8 cellular contexts compared by ENCODE assay signal in the genomic region with DNA sequence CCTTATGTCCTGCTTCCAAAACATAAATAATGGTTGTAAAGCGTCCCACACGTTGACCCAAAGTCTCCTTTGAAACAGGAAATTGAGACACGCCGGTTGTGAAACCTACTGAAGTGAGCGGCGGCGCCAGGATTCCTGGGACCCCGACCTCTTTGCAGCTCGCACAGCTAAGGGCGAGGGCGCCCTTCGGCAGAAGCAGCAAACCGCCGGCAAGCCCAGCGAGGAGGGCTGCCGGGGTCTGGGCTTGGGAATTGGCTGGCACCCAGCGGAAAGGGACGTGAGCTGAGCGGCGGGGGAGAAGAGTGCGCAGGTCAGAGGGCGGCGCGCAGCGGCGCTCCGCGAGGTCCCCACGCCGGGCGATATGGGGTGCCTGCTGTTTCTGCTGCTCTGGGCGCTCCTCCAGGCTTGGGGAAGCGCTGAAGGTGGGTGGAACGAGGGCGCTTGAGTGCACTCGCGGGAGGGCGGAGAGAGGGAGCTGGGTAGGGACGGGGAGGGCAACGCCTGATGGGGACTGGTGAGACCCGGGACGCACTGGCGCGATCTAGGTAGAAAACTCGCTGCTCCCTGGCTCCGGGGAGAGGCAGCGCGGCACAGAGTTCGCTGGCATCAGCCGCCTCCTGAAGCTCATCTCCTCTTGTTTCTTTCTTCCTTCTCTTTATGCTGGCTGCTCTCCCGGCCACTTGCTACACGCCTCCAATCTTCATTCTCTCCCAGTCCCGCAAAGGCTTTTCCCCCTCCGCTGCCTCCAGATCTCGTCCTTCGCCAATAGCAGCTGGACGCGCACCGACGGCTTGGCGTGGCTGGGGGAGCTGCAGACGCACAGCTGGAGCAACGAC. TPM values are rescaled to one million over a fixed set of nuclear protein-coding genes. Genes with fewer than 3 reads are reported as not detected.
DNase-seq lines count a peak whose midpoint lies in the region; ATAC-seq and TF ChIP-seq lines count a peak whose summit lies in the region.

A gene (plus strand): TSS at position 155 of the 836 bp plus-strand sequence. CDS start 207 bp downstream, at position 362.

- H3K27me3 ChIP-seq in OCI-LY1 (ENCODE audit: insufficient read depth, low read length), result no peaks in the 10 kb centered on the region
- peaks cover 12% of the 10 kb centered on the region for H3K27me3 ChIP-seq in muscle layer of duodenum (ENCODE audit: low read depth, low read length)
- H3K27me3 ChIP-seq in aorta (ENCODE audit: control insufficient read depth in 1 of 2, insufficient read depth in 2 of 2, low read length in 1 of 2), result no peaks in the 10 kb centered on the region

- no peaks in the 10 kb centered on the region for H3K9me3 ChIP-seq in OCI-LY1 (ENCODE audit: low read length)
- H3K9me3 ChIP-seq in muscle layer of duodenum (ENCODE audit: control insufficient read depth in 1 of 2, low read length in 2 of 2), result no peaks in the 10 kb centered on the region
- H3K9me3 ChIP-seq in aorta (ENCODE audit: control insufficient read depth, low read length), result no peaks in the 10 kb centered on the region

- TF ChIP-seq CTCF in GM13976 (IDR thresholded peaks at IDR 0.05; ENCODE audit: borderline replicate concordance, control extremely low read depth, extremely low read depth, insufficient read depth, missing control alignments) (no peak), OCI-LY1 (IDR thresholded peaks at IDR 0.05; ENCODE audit: low read length) (no peak), epithelial cell of esophagus (IDR thresholded peaks at IDR 0.05; ENCODE audit: insufficient read depth, low read depth, low read length, missing control alignments) (no peak)

- no peaks in the 10 kb centered on the region for H3K9me2 ChIP-seq in OCI-LY1 (ENCODE audit: low read depth, low read length)

- DNase-seq in GM13976 (ENCODE audit: low spot score), result peak; percentile 65
- peak; percentile 39 for DNase-seq in epithelial cell of esophagus (ENCODE audit: low read depth)
- DNase-seq in aorta, result peak; percentile 51 to 81
- DNase-seq in stimulated activated CD4-positive, alpha-beta T cell treated with anti-CD3 and anti-CD28 coated beads, Interleukin-1b, Interleukin-23, amount 100 ng/mL, for 48 hours, result no peak
- no peak for DNase-seq in NCI-H1048 (lab: John Stamatoyannopoulos, UW)
- DNase-seq in SHP77 (lab: John Stamatoyannopoulos, UW), result no peak

- peaks cover 56% of the 10 kb centered on the region for H3K4me1 ChIP-seq in OCI-LY1 (ENCODE audit: insufficient read depth, low read length, severe bottlenecking)
- peaks cover 0 to 18% of the 10 kb centered on the region in 2 donors for H3K4me1 ChIP-seq in muscle layer of duodenum (ENCODE audit: control insufficient read depth in 1 of 2, insufficient read depth in 2 of 2, low read length in 2 of 2)
- peaks cover 0 to 4% of the 10 kb centered on the region in 2 donors for H3K4me1 ChIP-seq in aorta (ENCODE audit: control insufficient read depth in 1 of 2, insufficient read depth in 2 of 2, low read length in 2 of 2)

- H3K4me2 ChIP-seq in OCI-LY1 (ENCODE audit: low read length), result peak within 1 kb of the TSS; percentile 88

- peak; percentile 37 for ATAC-seq in aorta (ENCODE audit: low FRiP score)

- H3K79me2 ChIP-seq in OCI-LY1 (ENCODE audit: insufficient read depth, low read length), result no peaks in the 10 kb centered on the region

- H3K27ac ChIP-seq in OCI-LY1 (ENCODE audit: low read depth, low read length, poor library complexity, severe bottlenecking) (peak within 1 kb of the TSS; percentile 88), muscle layer of duodenum (ENCODE audit: low read length) (no peak within 1 kb of the TSS), aorta (ENCODE audit: low read depth in 1 of 2, low read length in 2 of 2) (no peak within 1 kb of the TSS)

- 1% methylated on average over 56 to 63 of the region's 63 CpGs for WGBS in aorta, 2 donors

- intact Hi-C loops in aorta (cut with DNase I), result loop anchor here in 1 of 2 donors (10.0 kb wide), 1 partner anchor 334 kb away; no protein-coding TSS in a partner anchor

- peak within 1 kb of the TSS; percentile 68 for H3K9ac ChIP-seq in OCI-LY1 (ENCODE audit: low read length)

- H2AFZ ChIP-seq in OCI-LY1 (ENCODE audit: low read length), result peak within 1 kb of the TSS; percentile 2

- H3K4me3 ChIP-seq in OCI-LY1 (ENCODE audit: low read depth, low read length, poor library complexity, severe bottlenecking) (peak within 1 kb of the TSS; percentile 71), epithelial cell of esophagus (ENCODE audit: low read length) (peak within 1 kb of the TSS; percentile 63), muscle layer of duodenum (ENCODE audit: low read depth in 1 of 2, low read length in 2 of 2) (peak within 1 kb of the TSS; percentile 72 to 75), aorta (ENCODE audit: low read length in 2 of 2) (peak within 1 kb of the TSS; percentile 6 to 29)

- H4K20me1 ChIP-seq in OCI-LY1 (ENCODE audit: insufficient read depth, low read length), result no peaks in the 10 kb centered on the region

- H3F3A ChIP-seq in OCI-LY1 (ENCODE audit: insufficient read depth, low read length), result no peaks in the 10 kb centered on the region

- H3K36me3 ChIP-seq in OCI-LY1 (ENCODE audit: insufficient read depth, low read length), result peaks cover 5% of the 10 kb centered on the region; the same call in 1 of the 2 replicates
- no peaks in the 10 kb centered on the region for H3K36me3 ChIP-seq in muscle layer of duodenum (ENCODE audit: control insufficient read depth in 1 of 2, insufficient read depth in 2 of 2, low read length in 2 of 2)
- H3K36me3 ChIP-seq in aorta (ENCODE audit: control insufficient read depth in 1 of 2, insufficient read depth in 2 of 2, low read length in 1 of 2), result no peaks in the 10 kb centered on the region

- in situ Hi-C loops in GM13976 (cut with MboI; ENCODE audit: low sequenced_read_pairs, unreplicated experiment), result no loop called here

RNA-seq across cellular contexts. Expression of the gene that starts here (rescaled TPM):
- total RNA-seq in aorta, result 1 to 10 TPM; 2.0 to 3.3 TPM
- polyA plus RNA-seq in aorta, result under 1 TPM; 0.59 to 0.63 TPM

Comparison
In these comparisons a context has a peak if more than half of its experiments do, and no peak if none do; other contexts are left out.
1. DNase-seq: peak in GM13976 (single experiment), epithelial cell of esophagus (single experiment) and aorta (2 of 2); none in stimulated activated CD4-positive, alpha-beta T cell treated with anti-CD3 and anti-CD28 coated beads, Interleukin-1b, Interleukin-23, amount 100 ng/mL, for 48 hours (single experiment), NCI-H1048 (single experiment) and SHP77 (0 of 2).
2. H3K4me3 ChIP-seq: peak in every context shown above with its lines; median percentile 74 in muscle layer of duodenum; 71 in OCI-LY1; 63 in epithelial cell of esophagus; 18 in aorta.